In the genomic region with DNA sequence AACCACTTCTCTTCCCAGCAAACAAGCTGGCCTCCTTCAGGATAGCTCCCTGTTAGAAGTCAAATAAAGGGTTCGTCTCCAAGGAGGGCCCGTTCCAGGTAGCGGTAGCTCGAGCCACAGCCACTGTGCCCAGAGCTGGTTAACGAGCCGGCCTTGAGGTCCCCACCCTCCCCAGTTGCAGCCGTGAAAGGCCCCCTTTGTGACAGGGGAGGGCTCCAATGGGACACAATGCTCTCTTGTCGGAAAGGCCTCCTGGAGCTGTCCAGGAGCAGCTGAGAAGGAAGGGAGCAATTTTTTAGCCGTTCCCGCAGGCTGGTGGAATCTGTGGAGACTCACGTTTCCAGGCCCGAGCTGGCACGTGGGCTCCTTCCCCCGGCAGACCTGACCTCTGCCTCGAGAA, we compare ENCODE assay signal across 26 cellular contexts. TPM values are rescaled to one million over a fixed set of nuclear protein-coding genes. Genes with fewer than 3 reads are reported as not detected.
DNase-seq lines count a peak whose midpoint lies in the region; ATAC-seq and TF ChIP-seq lines count a peak whose summit lies in the region.
"Had no signal": no experiment of that assay in that cellular context is flagged by ENCODE, and none has a peak within 500 bp of the region (broad histone marks: within the 10 kb centered on the region; RNA-seq: fewer than 3 reads in every experiment).

No MANE protein-coding gene starts in this region.

- H3K27me3 ChIP-seq in esophagus muscularis mucosa (no peaks in the 10 kb centered on the region), stomach (peaks cover 0 to 25% (median 7%) of the 10 kb centered on the region in 3 donors)

- H3K36me3 ChIP-seq in esophagus muscularis mucosa, result peaks cover 0 to 16% (median 0%) of the 10 kb centered on the region in 4 donors
- peaks cover 0 to 19% (median 2%) of the 10 kb centered on the region in 4 donors for H3K36me3 ChIP-seq in stomach
- H3K36me3 ChIP-seq: brain microvascular endothelial cell had no signal

- H3K9me3 ChIP-seq in esophagus muscularis mucosa (peaks cover 0 to 12% (median 10%) of the 10 kb centered on the region in 4 donors), stomach (peaks cover 3 to 19% (median 14%) of the 10 kb centered on the region in 4 donors)

- DNase-seq in C1 segment of cervical spinal cord (lab: John Stamatoyannopoulos, UW) (peak in 11 of 14 donors; percentile 8 to 57 (median 29)), esophagus muscularis mucosa (ENCODE audit: extremely low spot score) (no peak), midbrain (lab: John Stamatoyannopoulos, UW) (peak; percentile 36), stomach (no peak), NCI-H2107 (lab: John Stamatoyannopoulos, UW) (no peak), NCI-H2081 (lab: John Stamatoyannopoulos, UW) (no peak)
- DNase-seq: activated CD8-positive, alpha-beta memory T cell treated with anti-CD3 and anti-CD28 coated beads, Interleukin-2, amount 50 U/mL, for 48 hours; activated CD8-positive, alpha-beta T cell treated with anti-CD3 and anti-CD28 coated beads for 36 hours; activated naive CD4-positive, alpha-beta T cell treated with anti-CD3 and anti-CD28 coated beads for 36 hours; brain microvascular endothelial cell; CD4-positive, alpha-beta memory T cell; DND-41; GF-D8; kidney; natural killer cell; NCI-H1694; NCI-H2171; occipital lobe; small intestine; stimulated activated naive CD8-positive, alpha-beta T cell treated with anti-CD3 and anti-CD28 coated beads, Interleukin-15, amount 100 ng/mL, for 72 hours; SW 1271; trophoblast cell had no signal

- intact Hi-C loops in esophagus muscularis mucosa (cut with DNase I), result no loop called here
- intact Hi-C loops in stomach (cut with DNase I; ENCODE audit: low total_unique reads), result no loop called here

- TF ChIP-seq POLR2A in esophagus muscularis mucosa (IDR thresholded peaks at IDR 0.05; ENCODE audit: low read depth), result no peak
- TF ChIP-seq POLR2A in stomach (IDR thresholded peaks at IDR 0.05), result no peak

- TF ChIP-seq CTCF in esophagus muscularis mucosa (IDR thresholded peaks at IDR 0.05) (no peak), stomach (IDR thresholded peaks at IDR 0.05) (no peak)

- H3K4me3 ChIP-seq in esophagus muscularis mucosa (no peak overlapping the region), stomach (no peak overlapping the region)

- TF ChIP-seq EP300 in esophagus muscularis mucosa (IDR thresholded peaks at IDR 0.05) (no peak), stomach (IDR thresholded peaks at IDR 0.05) (no peak)

- no peak for ATAC-seq in activated CD4-positive, CD25-positive, alpha-beta regulatory T cell treated with anti-CD3 and anti-CD28 coated beads, Interleukin-2, amount 50 U/mL, for 24 hours
- no peak for ATAC-seq in GM19351 (IDR thresholded peaks at IDR 0.05; ENCODE audit: unreplicated experiment)
- ATAC-seq: activated CD8-positive, alpha-beta T cell treated with anti-CD3 and anti-CD28 coated beads for 36 hours; natural killer cell; stimulated activated naive CD8-positive, alpha-beta T cell treated with anti-CD3 and anti-CD28 coated beads, Interleukin-15, amount 100 ng/mL, for 72 hours had no signal

- H3K4me1 ChIP-seq in esophagus muscularis mucosa, result peaks cover 13 to 50% (median 38%) of the 10 kb centered on the region in 4 donors
- H3K4me1 ChIP-seq in stomach, result peaks cover 0 to 34% (median 11%) of the 10 kb centered on the region in 4 donors

- WGBS in esophagus muscularis mucosa, result 62% methylated on average over 13 of the region's 15 CpGs
- 35 to 53% (median 45%) methylated on average over 8 to 15 of the region's 15 CpGs for WGBS in stomach, 5 donors

- H3K27ac ChIP-seq in esophagus muscularis mucosa (replicated peaks in 1 of 4) (peak overlapping the region; percentile 52 to 64 (median 56)), stomach (peak overlapping the region in 4 of 5 donors; percentile 55 to 68 (median 66))
- H3K27ac ChIP-seq: brain microvascular endothelial cell had no signal

RNA-seq across cellular contexts. Expression of a gene that starts 29.9 kb away (rescaled TPM):
- total RNA-seq in esophagus muscularis mucosa, result 10 to 100 TPM; 40.7 to 94.5 (median 69.3) TPM
- 10 to 100 TPM; 18.4 to 37.9 (median 26.9) TPM for total RNA-seq in stomach
- polyA plus RNA-seq in stomach, result 10 to 100 TPM; 15.7 to 18.2 (median 17.7) TPM
- total RNA-seq: activated CD8-positive, alpha-beta T cell treated with anti-CD3 and anti-CD28 coated beads for 36 hours; activated naive CD4-positive, alpha-beta T cell treated with anti-CD3 and anti-CD28 coated beads for 36 hours; CD4-positive, alpha-beta memory T cell; chondrocyte; HT-29; natural killer cell had no signal
- polyA plus RNA-seq: CD4-positive, alpha-beta memory T cell had no signal

Comparison
In these comparisons a context has a peak if more than half of its experiments do, and no peak if none do; other contexts are left out.
1. DNase-seq: peak in C1 segment of cervical spinal cord (11 of 14) and midbrain (single experiment); none in esophagus muscularis mucosa (single experiment), stomach (single experiment), NCI-H2107 (single experiment) and NCI-H2081 (0 of 2).